8 cellular contexts compared by ENCODE assay signal in the genomic region with DNA sequence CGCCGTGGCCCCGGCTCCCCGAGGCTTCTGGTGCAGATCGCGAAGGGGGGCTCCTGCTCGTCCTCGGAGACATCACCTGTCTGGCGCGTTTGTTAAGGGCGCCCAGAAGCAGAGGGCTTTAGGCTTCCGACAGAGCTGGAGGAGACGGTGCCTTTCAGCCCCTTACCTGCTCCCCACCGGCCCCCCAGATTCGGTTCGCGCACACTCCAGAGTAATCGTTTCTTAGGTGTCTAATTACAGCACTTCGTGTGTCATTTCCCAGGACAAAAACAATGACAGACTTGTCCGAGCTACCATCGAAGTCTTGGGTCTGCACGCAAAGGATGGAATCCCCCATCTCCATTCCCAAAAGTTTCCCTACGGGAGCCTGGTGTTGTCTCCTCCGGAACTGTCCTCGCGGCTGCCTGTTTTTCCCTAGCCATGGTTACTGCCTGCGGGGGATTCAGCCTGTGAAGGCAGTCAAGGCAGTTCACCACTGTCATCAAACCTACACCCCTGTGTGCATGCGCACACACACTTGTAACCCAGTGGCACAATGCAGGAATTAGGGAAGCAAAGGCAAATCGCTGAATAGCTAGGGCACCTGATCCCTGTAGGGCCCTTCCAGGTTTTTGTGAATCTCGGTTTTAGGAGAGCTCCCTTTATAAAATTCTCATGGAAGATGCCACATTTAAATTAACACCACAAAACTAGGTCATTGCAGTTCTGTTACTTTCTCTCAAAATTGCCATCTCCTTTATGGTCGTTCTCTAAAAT. TPM values are rescaled to one million over a fixed set of nuclear protein-coding genes. Genes with fewer than 3 reads are reported as not detected.
DNase-seq lines count a peak whose midpoint lies in the region; ATAC-seq, FAIRE-seq and TF ChIP-seq lines count a peak whose summit lies in the region.

No MANE protein-coding gene starts in this region.

- no peak for FAIRE-seq in GM19239 (lab: Jason Lieb, UNC)

- no peak for ATAC-seq in HG03571 (IDR thresholded peaks at IDR 0.05; ENCODE audit: unreplicated experiment)

- H3K27me3 Mint-ChIP-seq in activated T-helper 2 cell treated with anti-CD3 and anti-CD28 coated beads, Interferon-gamma antibody, Interleukin-2, Interleukin-4, amounts not matched to agents 10 μg/mL and 5 μg/mL and 100 μg/mL, durations not matched to agents 14 hours and 24 hours and 36 hours (ENCODE audit: low read depth): peaks cover 66% of the 10 kb centered on the region
- H3K27me3 Mint-ChIP-seq in glutamatergic neuron (ENCODE audit: unreplicated experiment) (peaks cover 3% of the 10 kb centered on the region), nephron progenitor cell (ENCODE audit: low read depth, poor library complexity) (peaks cover 15% of the 10 kb centered on the region)

- peak overlapping the region; percentile 77 for H3K4me3 Mint-ChIP-seq in activated T-helper 2 cell treated with anti-CD3 and anti-CD28 coated beads, Interferon-gamma antibody, Interleukin-2, Interleukin-4, amounts not matched to agents 10 μg/mL and 5 μg/mL and 100 μg/mL, durations not matched to agents 14 hours and 24 hours and 36 hours (ENCODE audit: low read depth)
- H3K4me3 Mint-ChIP-seq in glutamatergic neuron (ENCODE audit: unreplicated experiment): peak overlapping the region; percentile 90
- peak overlapping the region; percentile 88 for H3K4me3 Mint-ChIP-seq in nephron progenitor cell

- no peaks in the 10 kb centered on the region for H3K9me3 Mint-ChIP-seq in activated T-helper 2 cell treated with anti-CD3 and anti-CD28 coated beads, Interferon-gamma antibody, Interleukin-2, Interleukin-4, amounts not matched to agents 10 μg/mL and 5 μg/mL and 100 μg/mL, durations not matched to agents 14 hours and 24 hours and 36 hours
- H3K9me3 Mint-ChIP-seq in glutamatergic neuron (ENCODE audit: unreplicated experiment): peaks cover 9% of the 10 kb centered on the region
- no peaks in the 10 kb centered on the region for H3K9me3 Mint-ChIP-seq in nephron progenitor cell

- H3K27ac Mint-ChIP-seq in activated T-helper 2 cell treated with anti-CD3 and anti-CD28 coated beads, Interferon-gamma antibody, Interleukin-2, Interleukin-4, amounts not matched to agents 10 μg/mL and 5 μg/mL and 100 μg/mL, durations not matched to agents 14 hours and 24 hours and 36 hours: peak overlapping the region; percentile 33
- H3K27ac Mint-ChIP-seq in glutamatergic neuron (ENCODE audit: unreplicated experiment): peak overlapping the region; percentile 89
- H3K27ac Mint-ChIP-seq in nephron progenitor cell: peak overlapping the region; percentile 88

- H3K4me3 ChIP-seq in NB4 (ENCODE audit: low read depth, low read length): no peak overlapping the region

- TF ChIP-seq CTCF in NB4 (IDR thresholded peaks at IDR 0.05; ENCODE audit: low read depth, low read length): no peak
- no peak for TF ChIP-seq CTCF in glutamatergic neuron (IDR thresholded peaks at IDR 0.05; ENCODE audit: partially characterized antibody, unreplicated experiment)
- TF ChIP-seq CTCF in nephron progenitor cell (IDR thresholded peaks at IDR 0.05): no peak

- no peaks in the 10 kb centered on the region for H3K36me3 Mint-ChIP-seq in activated T-helper 2 cell treated with anti-CD3 and anti-CD28 coated beads, Interferon-gamma antibody, Interleukin-2, Interleukin-4, amounts not matched to agents 10 μg/mL and 5 μg/mL and 100 μg/mL, durations not matched to agents 14 hours and 24 hours and 36 hours (ENCODE audit: low read depth)
- H3K36me3 Mint-ChIP-seq in glutamatergic neuron (ENCODE audit: unreplicated experiment) (no peaks in the 10 kb centered on the region), nephron progenitor cell (ENCODE audit: low read depth) (no peaks in the 10 kb centered on the region)

- DNase-seq in D341Med (ENCODE audit: low spot score) (peak; percentile 53), NB4 (ENCODE audit: low read depth) (peak; percentile 22), glutamatergic neuron (peak; percentile 49), nephron progenitor cell (peak; percentile 51), GM19239 (ENCODE audit: insufficient read length, low spot score) (no peak), NCI-H226 (no peak)
- no peak for DNase-seq in activated T-helper 2 cell treated with anti-CD3 and anti-CD28 coated beads, Interferon-gamma antibody, Interleukin-2, Interleukin-4, amounts not matched to agents 10 μg/mL and 5 μg/mL and 100 μg/mL, durations not matched to agents 14 hours and 24 hours and 36 hours (ENCODE audit: low spot score)

- no peak for TF ChIP-seq POLR2A in NB4 (IDR thresholded peaks at IDR 0.05; ENCODE audit: extremely low read depth, insufficient read length)

- peaks cover 24% of the 10 kb centered on the region for H3K4me1 Mint-ChIP-seq in activated T-helper 2 cell treated with anti-CD3 and anti-CD28 coated beads, Interferon-gamma antibody, Interleukin-2, Interleukin-4, amounts not matched to agents 10 μg/mL and 5 μg/mL and 100 μg/mL, durations not matched to agents 14 hours and 24 hours and 36 hours (ENCODE audit: low read depth)
- H3K4me1 Mint-ChIP-seq in glutamatergic neuron (ENCODE audit: low read depth, unreplicated experiment) (peaks cover 12% of the 10 kb centered on the region), nephron progenitor cell (peaks cover 36% of the 10 kb centered on the region)

- intact Hi-C loops in activated T-helper 2 cell treated with anti-CD3 and anti-CD28 coated beads, Interferon-gamma antibody, Interleukin-2, Interleukin-4, amounts not matched to agents 10 μg/mL and 5 μg/mL and 100 μg/mL, durations not matched to agents 14 hours and 24 hours and 36 hours (cut with micrococcal nuclease): loop anchor here (5.0 to 10.0 kb wide), 2 partner anchors 116 to 377 kb away; a partner anchor contains a TSS

RNA-seq across cellular contexts. Expression of a gene that starts 0.7 kb away (rescaled TPM):
- total RNA-seq in activated T-helper 2 cell treated with anti-CD3 and anti-CD28 coated beads, Interferon-gamma antibody, Interleukin-2, Interleukin-4, amounts not matched to agents 10 μg/mL and 5 μg/mL and 100 μg/mL, durations not matched to agents 14 hours and 24 hours and 36 hours: 6.6 and 7.1 TPM in 2 replicates
- 66.0 TPM for total RNA-seq in glutamatergic neuron (ENCODE audit: unreplicated experiment)

Comparison
In these comparisons a context has a peak if more than half of its experiments do, and no peak if none do; other contexts are left out.
1. DNase-seq: peak in D341Med (single experiment), NB4 (single experiment), glutamatergic neuron (single experiment) and nephron progenitor cell (single experiment); none in activated T-helper 2 cell treated with anti-CD3 and anti-CD28 coated beads, Interferon-gamma antibody, Interleukin-2, Interleukin-4, amounts not matched to agents 10 μg/mL and 5 μg/mL and 100 μg/mL, durations not matched to agents 14 hours and 24 hours and 36 hours (single experiment), GM19239 (single experiment) and NCI-H226 (single experiment).
2. H3K27ac Mint-ChIP-seq: peak in every context shown above with its lines; median percentile 89 in glutamatergic neuron; 88 in nephron progenitor cell; 33 in activated T-helper 2 cell treated with anti-CD3 and anti-CD28 coated beads, Interferon-gamma antibody, Interleukin-2, Interleukin-4, amounts not matched to agents 10 μg/mL and 5 μg/mL and 100 μg/mL, durations not matched to agents 14 hours and 24 hours and 36 hours.
3. Peak in every context shown above with its lines, with median percentiles within 50 percentile points of each other: H3K4me3 Mint-ChIP-seq.